Comparison of ENCODE assay signal across 28 cellular contexts in the genomic region with DNA sequence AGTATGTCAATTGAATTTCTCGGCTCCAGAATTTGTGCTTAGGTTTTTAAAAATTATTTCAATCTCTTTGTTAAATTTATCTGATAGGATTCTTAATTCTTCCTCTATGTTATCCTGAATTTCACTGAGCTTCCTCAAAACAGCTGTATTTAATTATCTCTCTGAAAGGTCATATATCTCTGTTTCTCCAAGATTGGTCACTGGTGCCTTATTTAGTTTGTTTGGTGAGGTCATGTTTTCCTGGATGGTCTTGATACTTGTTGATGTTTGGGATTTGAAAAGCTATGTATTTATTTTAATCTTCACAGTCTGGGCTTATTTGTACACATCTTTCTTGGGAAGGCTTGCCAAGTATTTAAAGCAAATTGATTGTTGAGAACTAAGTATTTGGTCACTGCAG.
"Had no signal": no experiment of that assay in that cellular context is flagged by ENCODE, and none has a peak within 500 bp of the region (broad histone marks: within the 10 kb centered on the region; RNA-seq: fewer than 3 reads in every experiment).

No MANE protein-coding gene starts in this region.

- H3K4me1 ChIP-seq: ascending aorta, Peyer's patch had no signal

- H3K9me3 Mint-ChIP-seq: activated CD4-positive, alpha-beta T cell treated with anti-CD3 and anti-CD28 coated beads, Interleukin-2, amount 10 ng/mL, durations not matched to agents 24 days and 14 days; activated CD8-positive, alpha-beta T cell treated with anti-CD3 and anti-CD28 coated beads for 36 hours; activated naive CD8-positive, alpha-beta T cell treated with anti-CD3 and anti-CD28 coated beads, Interleukin-2, amount 10 ng/mL, durations not matched to agents 7 days and 5 days; activated T-helper 2 cell treated with anti-CD3 and anti-CD28 coated beads, Interferon-gamma antibody, Interleukin-2, Interleukin-4, amounts not matched to agents 10 μg/mL and 5 μg/mL and 100 μg/mL, durations not matched to agents 14 hours and 24 hours and 36 hours; central memory CD8-positive, alpha-beta T cell had no signal

- H3K36me3 Mint-ChIP-seq: activated naive CD4-positive, alpha-beta T cell treated with anti-CD3 and anti-CD28 coated beads, Interleukin-2, amount 50 U/mL, for 24 hours had no signal

- H3K4me1 Mint-ChIP-seq: activated CD4-positive, alpha-beta T cell treated with anti-CD3 and anti-CD28 coated beads, Interleukin-2, amount 10 ng/mL, durations not matched to agents 24 days and 14 days; activated naive CD4-positive, alpha-beta T cell treated with anti-CD3 and anti-CD28 coated beads, Interleukin-2, amount 50 U/mL, for 24 hours; activated naive CD8-positive, alpha-beta T cell treated with anti-CD3 and anti-CD28 coated beads, Interleukin-2, amount 10 ng/mL, durations not matched to agents 7 days and 5 days; central memory CD8-positive, alpha-beta T cell had no signal

- H3K4me3 Mint-ChIP-seq: activated CD4-positive, alpha-beta T cell treated with anti-CD3 and anti-CD28 coated beads, Interleukin-2, amount 10 ng/mL, durations not matched to agents 24 days and 14 days; activated CD8-positive, alpha-beta T cell treated with anti-CD3 and anti-CD28 coated beads for 36 hours; activated naive CD4-positive, alpha-beta T cell treated with anti-CD3 and anti-CD28 coated beads, Interleukin-2, amount 50 U/mL, for 24 hours; activated naive CD8-positive, alpha-beta T cell treated with anti-CD3 and anti-CD28 coated beads, Interleukin-2, amount 10 ng/mL, durations not matched to agents 7 days and 5 days; activated T-cell treated with anti-CD3 and anti-CD28 coated beads, Interleukin-2, amount 50 U/mL, for 72 hours; central memory CD8-positive, alpha-beta T cell had no signal

- H3K27ac ChIP-seq: ascending aorta, cardiac muscle cell, Peyer's patch had no signal

- ATAC-seq: activated CD8-positive, alpha-beta T cell treated with anti-CD3 and anti-CD28 coated beads for 36 hours; activated T-cell treated with anti-CD3 and anti-CD28 coated beads, Interleukin-2, amount 50 U/mL, for 72 hours; K562; PC-3 had no signal

- H3K36me3 ChIP-seq: ascending aorta, cardiac muscle cell, Peyer's patch had no signal

- H3K9me3 ChIP-seq: ascending aorta, Peyer's patch had no signal

- H3K27me3 ChIP-seq: ascending aorta, cardiac muscle cell, Peyer's patch had no signal

- DNase-seq: activated CD4-positive, alpha-beta T cell treated with anti-CD3 and anti-CD28 coated beads, Interleukin-2, amount 10 ng/mL, durations not matched to agents 24 days and 14 days; activated CD4-positive, alpha-beta T cell treated with anti-CD3 and anti-CD28 coated beads, Interleukin-2, amount 50 U/mL, for 4 hours; activated CD8-positive, alpha-beta T cell treated with anti-CD3 and anti-CD28 coated beads for 36 hours; activated gamma-delta T cell; activated naive CD4-positive, alpha-beta T cell treated with Interleukin-2 at 50 U/mL for 16 hours; activated naive CD8-positive, alpha-beta T cell treated with anti-CD3 and anti-CD28 coated beads, Interleukin-2, amount 10 ng/mL, durations not matched to agents 7 days and 5 days; activated T-cell treated with anti-CD3 and anti-CD28 coated beads, Interleukin-2, amount 50 U/mL, for 1 hour; activated T-cell treated with anti-CD3 and anti-CD28 coated beads, Interleukin-2, amount 50 U/mL, for 72 hours; amygdala; NCI-H1105; NCI-H1436; NCI-H1694; NCI-H1930; NCI-H2081 treated with DMSO at 0.1 percent for 48 hours; NCI-H345; NCI-H526; NCI-H748 treated with DMSO at 0.1 percent for 48 hours; NK-92 treated with Interleukin-12 subunit alpha and Interleukin-12 subunit beta, amount 100 ng/mL, for 24 hours; PC-3; Peyer's patch; RPMI8226; SHP77 treated with DMSO at 0.1 percent for 48 hours had no signal

- H3K27ac Mint-ChIP-seq: activated CD4-positive, alpha-beta T cell treated with anti-CD3 and anti-CD28 coated beads, Interleukin-2, amount 10 ng/mL, durations not matched to agents 24 days and 14 days; activated CD8-positive, alpha-beta T cell treated with anti-CD3 and anti-CD28 coated beads for 36 hours; activated naive CD4-positive, alpha-beta T cell treated with anti-CD3 and anti-CD28 coated beads, Interleukin-2, amount 50 U/mL, for 24 hours; activated T-cell treated with anti-CD3 and anti-CD28 coated beads, Interleukin-2, amount 50 U/mL, for 72 hours; activated T-helper 2 cell treated with anti-CD3 and anti-CD28 coated beads, Interferon-gamma antibody, Interleukin-2, Interleukin-4, amounts not matched to agents 10 μg/mL and 5 μg/mL and 100 μg/mL, durations not matched to agents 14 hours and 24 hours and 36 hours had no signal

- H3K4me3 ChIP-seq: ascending aorta, cardiac muscle cell, K562, Peyer's patch had no signal
